8 cellular contexts compared by ENCODE assay signal in the genomic region with DNA sequence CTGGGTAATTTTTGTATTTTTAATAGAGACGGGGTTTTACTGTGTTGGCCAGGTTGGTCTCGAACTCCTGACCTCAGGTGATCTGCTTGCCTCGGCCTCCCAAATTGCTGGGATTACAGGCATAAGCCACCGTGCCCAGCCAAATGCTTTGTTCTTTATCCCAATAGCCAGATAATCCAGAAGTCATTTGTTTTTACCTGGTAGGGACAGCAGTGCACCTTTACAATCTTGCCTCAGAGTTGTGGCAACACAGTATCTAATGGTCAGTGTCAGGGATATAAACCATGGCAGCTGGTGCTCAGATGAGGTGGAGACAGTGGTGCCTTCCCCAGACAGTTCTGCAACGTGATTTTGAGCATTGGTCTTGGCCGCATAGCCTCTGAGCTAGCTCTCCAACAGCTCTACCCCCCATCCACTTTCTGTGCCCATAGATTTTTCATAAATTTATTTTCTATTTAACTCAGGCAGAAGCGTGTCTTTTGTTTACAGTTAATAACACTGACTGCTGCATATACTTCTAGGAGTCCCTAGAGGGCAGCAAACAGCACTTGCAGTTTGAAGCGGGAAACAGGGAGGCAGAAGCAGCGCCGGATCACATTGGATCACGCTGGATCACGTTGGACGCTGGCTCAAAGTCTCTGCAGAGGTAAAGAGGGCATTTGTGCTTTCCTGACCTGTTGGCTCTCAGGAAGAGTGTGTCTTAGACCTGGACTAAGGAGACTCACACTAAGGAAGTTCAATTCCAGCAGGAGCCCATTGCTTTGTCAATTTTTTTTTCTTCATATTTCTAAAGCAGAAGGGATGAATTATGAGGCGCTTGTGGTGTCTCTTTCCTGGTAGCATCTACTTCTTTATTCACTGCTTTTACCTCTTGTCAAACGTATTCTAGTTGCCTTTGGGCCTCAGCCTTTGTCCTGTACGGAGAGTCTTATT. TPM values are rescaled to one million over a fixed set of nuclear protein-coding genes. Genes with fewer than 3 reads are reported as not detected.
DNase-seq lines count a peak whose midpoint lies in the region; ATAC-seq and TF ChIP-seq lines count a peak whose summit lies in the region.

No MANE protein-coding gene starts in this region.

- H3K27me3 ChIP-seq in parathyroid adenoma (ENCODE audit: control insufficient read depth, insufficient read depth, low read length) = no peaks in the 10 kb centered on the region

- H3K36me3 Mint-ChIP-seq in activated naive CD8-positive, alpha-beta T cell treated with anti-CD3 and anti-CD28 coated beads, Interleukin-2, amount 10 ng/mL, durations not matched to agents 7 days and 5 days = no peaks in the 10 kb centered on the region

- H3K9me3 Mint-ChIP-seq in activated naive CD8-positive, alpha-beta T cell treated with anti-CD3 and anti-CD28 coated beads, Interleukin-2, amount 10 ng/mL, durations not matched to agents 7 days and 5 days = no peaks in the 10 kb centered on the region

- POLR2A ChIA-PET in activated naive CD8-positive, alpha-beta T cell treated with anti-CD3 and anti-CD28 coated beads, Interleukin-2, amount 10 ng/mL, durations not matched to agents 7 days and 5 days (lab: Charles Lee) = interaction anchor here (0.8 kb wide), 1 partner anchor 61 kb away, joined by 3 read pairs; no protein-coding TSS in a partner anchor

- no peak overlapping the region for H3K4me3 ChIP-seq in NB4 (ENCODE audit: low read depth, low read length)
- H3K4me3 ChIP-seq in parathyroid adenoma (ENCODE audit: low read depth, low read length) = no peak overlapping the region

- H3K27ac ChIP-seq in parathyroid adenoma = no peak overlapping the region

- DNase-seq in GF-D8 (lab: John Stamatoyannopoulos, UW) = peak; percentile 20
- peak; percentile 79 for DNase-seq in NB4 (ENCODE audit: low read depth)
- peak; percentile 36 for DNase-seq in SIG-M5 (lab: John Stamatoyannopoulos, UW)
- DNase-seq in activated naive CD8-positive, alpha-beta T cell treated with anti-CD3 and anti-CD28 coated beads, Interleukin-2, amount 10 ng/mL, durations not matched to agents 7 days and 5 days = no peak
- DNase-seq in Right ventricle myocardium superior = peak; percentile 76

- no peak for TF ChIP-seq POLR2A in NB4 (IDR thresholded peaks at IDR 0.05; ENCODE audit: extremely low read depth, insufficient read length)

- TF ChIP-seq CTCF in NB4 (IDR thresholded peaks at IDR 0.05; ENCODE audit: low read depth, low read length) (peak; percentile 53), parathyroid adenoma (IDR thresholded peaks at IDR 0.05) (peak; percentile 85)

- intact Hi-C loops in Right ventricle myocardium superior (cut with DNase I) = loop anchor here (2.0 kb wide), 1 partner anchor 61 kb away; no protein-coding TSS in a partner anchor

- H3K27me3 Mint-ChIP-seq in activated naive CD8-positive, alpha-beta T cell treated with anti-CD3 and anti-CD28 coated beads, Interleukin-2, amount 10 ng/mL, durations not matched to agents 7 days and 5 days = peaks cover 9% of the 10 kb centered on the region

- peaks cover 28% of the 10 kb centered on the region for H3K4me1 Mint-ChIP-seq in activated naive CD8-positive, alpha-beta T cell treated with anti-CD3 and anti-CD28 coated beads, Interleukin-2, amount 10 ng/mL, durations not matched to agents 7 days and 5 days

- peak overlapping the region; percentile 35 for H3K27ac Mint-ChIP-seq in activated naive CD8-positive, alpha-beta T cell treated with anti-CD3 and anti-CD28 coated beads, Interleukin-2, amount 10 ng/mL, durations not matched to agents 7 days and 5 days

- peak overlapping the region; percentile 59 for H2AFZ ChIP-seq in parathyroid adenoma

- no peaks in the 10 kb centered on the region for H3K9me3 ChIP-seq in parathyroid adenoma (ENCODE audit: control insufficient read depth, low read length)

- no peaks in the 10 kb centered on the region for H3K79me2 ChIP-seq in parathyroid adenoma

- no peaks in the 10 kb centered on the region for H3K36me3 ChIP-seq in parathyroid adenoma (ENCODE audit: control insufficient read depth, insufficient read depth, low read length)

- ATAC-seq in activated naive CD8-positive, alpha-beta T cell treated with anti-CD3 and anti-CD28 coated beads, Interleukin-2, amount 10 ng/mL, durations not matched to agents 7 days and 5 days (ENCODE audit: low read depth) = peak; percentile 78
- ATAC-seq in Right ventricle myocardium superior (ENCODE audit: poor library complexity) (peak; percentile 92), HG03175 (IDR thresholded peaks at IDR 0.05; ENCODE audit: unreplicated experiment) (no peak), GM19467 (IDR thresholded peaks at IDR 0.05; ENCODE audit: unreplicated experiment) (no peak)

- no peak overlapping the region for H3K9ac ChIP-seq in parathyroid adenoma

- no peak overlapping the region for H3K4me2 ChIP-seq in parathyroid adenoma (ENCODE audit: low read length)

- peak overlapping the region; percentile 57 for H3K4me3 Mint-ChIP-seq in activated naive CD8-positive, alpha-beta T cell treated with anti-CD3 and anti-CD28 coated beads, Interleukin-2, amount 10 ng/mL, durations not matched to agents 7 days and 5 days

- no peaks in the 10 kb centered on the region for H3K4me1 ChIP-seq in parathyroid adenoma

RNA-seq across cellular contexts. Expression of gene GGT6, which starts 5.1 kb away (rescaled TPM):
- not detected for total RNA-seq in activated naive CD8-positive, alpha-beta T cell treated with anti-CD3 and anti-CD28 coated beads, Interleukin-2, amount 10 ng/mL, durations not matched to agents 7 days and 5 days
- not detected for total RNA-seq in Right ventricle myocardium superior

RNA-seq across cellular contexts. Expression of gene MYBBP1A, which starts 10.3 kb away (rescaled TPM):
- total RNA-seq in activated naive CD8-positive, alpha-beta T cell treated with anti-CD3 and anti-CD28 coated beads, Interleukin-2, amount 10 ng/mL, durations not matched to agents 7 days and 5 days = 10 to 100 TPM; 59.1 to 61.6 TPM
- total RNA-seq in Right ventricle myocardium superior = 18.8 TPM

RNA-seq across cellular contexts. Expression of gene SMTNL2, which starts 18.9 kb away (rescaled TPM):
- total RNA-seq in activated naive CD8-positive, alpha-beta T cell treated with anti-CD3 and anti-CD28 coated beads, Interleukin-2, amount 10 ng/mL, durations not matched to agents 7 days and 5 days = not detected
- total RNA-seq in Right ventricle myocardium superior = 40.4 TPM

Comparison
In these comparisons a context has a peak if more than half of its experiments do, and no peak if none do; other contexts are left out.
1. ATAC-seq: peak in activated naive CD8-positive, alpha-beta T cell treated with anti-CD3 and anti-CD28 coated beads, Interleukin-2, amount 10 ng/mL, durations not matched to agents 7 days and 5 days (single experiment) and Right ventricle myocardium superior (single experiment); none in HG03175 (single experiment) and GM19467 (single experiment).
2. RNA of gene SMTNL2, which starts 18.9 kb away (total RNA-seq): 40.4 TPM in Right ventricle myocardium superior (single experiment); not detected in activated naive CD8-positive, alpha-beta T cell treated with anti-CD3 and anti-CD28 coated beads, Interleukin-2, amount 10 ng/mL, durations not matched to agents 7 days and 5 days; every median in the first group is over 10 times any median in the second.